Comparison of ENCODE assay signal across 8 cellular contexts in the genomic region with DNA sequence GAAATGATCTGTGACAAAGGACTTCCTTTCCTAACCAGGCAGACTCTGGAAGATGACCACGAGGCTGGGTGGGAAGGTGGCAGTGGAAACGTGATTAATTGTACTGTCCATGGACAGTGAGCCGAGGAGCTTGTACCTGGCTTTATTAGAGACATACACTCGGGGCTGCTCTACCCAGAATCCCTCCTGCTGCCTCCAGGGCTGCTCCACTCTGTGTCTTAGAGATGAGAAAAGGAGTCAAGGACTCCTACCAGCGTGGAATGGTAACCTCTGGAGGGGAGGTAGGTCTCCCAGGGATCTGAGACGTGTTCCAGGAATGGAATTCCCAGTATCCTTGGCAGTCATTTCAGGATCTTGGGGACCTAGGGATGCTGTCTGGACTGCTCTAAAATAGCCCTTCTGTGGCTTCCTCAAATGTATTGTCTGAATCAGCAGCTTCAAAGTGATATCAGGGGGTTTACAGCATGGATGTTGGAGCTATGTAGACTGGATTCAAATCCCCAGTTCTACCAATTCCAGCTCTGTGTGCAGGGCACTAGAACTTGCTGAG.
"Had no signal": no experiment of that assay in that cellular context is flagged by ENCODE, and none has a peak within 500 bp of the region (broad histone marks: within the 10 kb centered on the region; RNA-seq: fewer than 3 reads in every experiment).

No MANE protein-coding gene starts in this region.

- H3K36me3 Mint-ChIP-seq: stimulated activated memory B cell treated with anti-CD40 and anti-IgM and Interleukin-4, amounts not matched to agents 10 μg/mL and 1 μg/mL and 100 μg/mL, for 72 hours had no signal

- DNase-seq: activated CD4-positive, alpha-beta T cell treated with anti-CD3 and anti-CD28 coated beads, Interleukin-2, amount 50 U/mL, for 1 hour; foreskin melanocyte; T-helper 9 cell; upper lobe of right lung had no signal

- H3K27me3 ChIP-seq: cardiac muscle cell, upper lobe of right lung had no signal

- H3K9me3 Mint-ChIP-seq: activated naive CD4-positive, alpha-beta T cell treated with anti-CD3 and anti-CD28 coated beads for 36 hours; activated T-helper 17 cell treated with anti-CD3 and anti-CD28 coated beads, Interleukin-2, amount 50 U/mL, for 72 hours; stimulated activated memory B cell treated with anti-CD40 and anti-IgM and Interleukin-4, amounts not matched to agents 10 μg/mL and 1 μg/mL and 100 μg/mL, for 72 hours had no signal

- H3K4me3 ChIP-seq: cardiac muscle cell, upper lobe of right lung had no signal

- H3K27ac Mint-ChIP-seq: activated naive CD4-positive, alpha-beta T cell treated with anti-CD3 and anti-CD28 coated beads for 36 hours; activated T-helper 17 cell treated with anti-CD3 and anti-CD28 coated beads, Interleukin-2, amount 50 U/mL, for 72 hours; stimulated activated memory B cell treated with anti-CD40 and anti-IgM and Interleukin-4, amounts not matched to agents 10 μg/mL and 1 μg/mL and 100 μg/mL, for 72 hours had no signal

- H3K4me3 Mint-ChIP-seq: activated naive CD4-positive, alpha-beta T cell treated with anti-CD3 and anti-CD28 coated beads for 36 hours; activated T-helper 17 cell treated with anti-CD3 and anti-CD28 coated beads, Interleukin-2, amount 50 U/mL, for 72 hours; stimulated activated memory B cell treated with anti-CD40 and anti-IgM and Interleukin-4, amounts not matched to agents 10 μg/mL and 1 μg/mL and 100 μg/mL, for 72 hours had no signal

- H3K9me3 ChIP-seq: upper lobe of right lung had no signal

- H3K27ac ChIP-seq: upper lobe of right lung had no signal

- H3K36me3 ChIP-seq: cardiac muscle cell, upper lobe of right lung had no signal
